Comparison of ENCODE assay signal across 9 cellular contexts in genomic region chr9:42852133-42852532, GRCh38.
DNase-seq lines count a peak whose midpoint lies in the region; ATAC-seq and TF ChIP-seq lines count a peak whose summit lies in the region.
"Had no signal": no experiment of that assay in that cellular context is flagged by ENCODE, and none has a peak within 500 bp of the region (broad histone marks: within the 10 kb centered on the region; RNA-seq: fewer than 3 reads in every experiment).

No MANE protein-coding gene starts in this region.

- no peak for TF ChIP-seq POLR2A in esophagus muscularis mucosa (IDR thresholded peaks at IDR 0.05; ENCODE audit: low read depth)

- CTCF ChIA-PET in RWPE1 (lab: Yijun Ruan, JAX): interaction anchor here (1.7 kb wide), 1 partner anchor 109 kb away, joined by 7 read pairs; no protein-coding TSS in a partner anchor

- peak; percentile 81 for TF ChIP-seq CTCF in C4-2B (conservative IDR thresholded peaks at IDR 0.05)
- TF ChIP-seq CTCF in RWPE1 (conservative IDR thresholded peaks at IDR 0.05; ENCODE audit: low read depth): peak; percentile 62
- peak in 1 of 3 experiments; percentile 24 for TF ChIP-seq CTCF in esophagus muscularis mucosa (IDR thresholded peaks at IDR 0.05)
- no peak for TF ChIP-seq CTCF in nephron (IDR thresholded peaks at IDR 0.05; ENCODE audit: unreplicated experiment in 3 of 3)

- H3K9me3 Mint-ChIP-seq in nephron: no peaks in the 10 kb centered on the region
- H3K9me3 Mint-ChIP-seq: activated naive CD4-positive, alpha-beta T cell treated with anti-CD3 and anti-CD28 coated beads, Interleukin-2, amount 50 U/mL, for 24 hours had no signal

- peaks cover 0 to 18% (median 0%) of the 10 kb centered on the region in 4 donors for H3K27me3 ChIP-seq in esophagus muscularis mucosa

- H3K27ac ChIP-seq in C4-2B (peak overlapping the region; percentile 30), RWPE1 (no peak overlapping the region; the same call in 1 of the 2 replicates), esophagus muscularis mucosa (replicated peaks in 1 of 4) (no peak overlapping the region)

- ATAC-seq in HG03521 (IDR thresholded peaks at IDR 0.05; ENCODE audit: unreplicated experiment): no peak

- DNase-seq in H4 (ENCODE audit: low spot score) (peak; percentile 60), RWPE1 (ENCODE audit: low spot score) (peak; percentile 32), esophagus muscularis mucosa (ENCODE audit: extremely low spot score) (no peak), NCI-H2171 treated with DMSO at 0.1 percent for 48 hours (lab: John Stamatoyannopoulos, UW) (no peak), SW480 (ENCODE audit: low spot score) (no peak)

- no peaks in the 10 kb centered on the region for H3K4me1 Mint-ChIP-seq in nephron
- H3K4me1 Mint-ChIP-seq: activated naive CD4-positive, alpha-beta T cell treated with anti-CD3 and anti-CD28 coated beads, Interleukin-2, amount 50 U/mL, for 24 hours had no signal

- peaks cover 5% of the 10 kb centered on the region for H3K27me3 Mint-ChIP-seq in nephron (ENCODE audit: low read depth)
- H3K27me3 Mint-ChIP-seq: activated naive CD4-positive, alpha-beta T cell treated with anti-CD3 and anti-CD28 coated beads, Interleukin-2, amount 50 U/mL, for 24 hours had no signal

- no peak for TF ChIP-seq EP300 in esophagus muscularis mucosa (IDR thresholded peaks at IDR 0.05)

- POLR2A ChIA-PET in RWPE1 (lab: Yijun Ruan, JAX; ENCODE audit: low non-redundant PET): no interaction called here

- H3K36me3 Mint-ChIP-seq in nephron (ENCODE audit: low read depth): no peaks in the 10 kb centered on the region
- H3K36me3 Mint-ChIP-seq: activated naive CD4-positive, alpha-beta T cell treated with anti-CD3 and anti-CD28 coated beads, Interleukin-2, amount 50 U/mL, for 24 hours had no signal

- no peaks in the 10 kb centered on the region for H3K36me3 ChIP-seq in esophagus muscularis mucosa

- intact Hi-C loops in esophagus muscularis mucosa (cut with DNase I): no loop called here

- H3K27ac Mint-ChIP-seq in nephron: no peak overlapping the region
- H3K27ac Mint-ChIP-seq: activated naive CD4-positive, alpha-beta T cell treated with anti-CD3 and anti-CD28 coated beads, Interleukin-2, amount 50 U/mL, for 24 hours had no signal

- 5% methylated on average over 4 of the region's 38 CpGs for WGBS in esophagus muscularis mucosa

- peaks cover 0 to 10% (median 10%) of the 10 kb centered on the region in 4 donors for H3K4me1 ChIP-seq in esophagus muscularis mucosa

- H3K9me3 ChIP-seq in esophagus muscularis mucosa: no peaks in the 10 kb centered on the region

- peak overlapping the region; percentile 17 to 46 (median 26) for H3K4me3 ChIP-seq in esophagus muscularis mucosa

- peak overlapping the region; percentile 32 to 77 (median 74) for H3K4me3 Mint-ChIP-seq in nephron
- H3K4me3 Mint-ChIP-seq: activated naive CD4-positive, alpha-beta T cell treated with anti-CD3 and anti-CD28 coated beads, Interleukin-2, amount 50 U/mL, for 24 hours had no signal

Comparison
In these comparisons a context has a peak if more than half of its experiments do, and no peak if none do; other contexts are left out.
1. CTCF ChIP-seq: peak in C4-2B (single experiment) and RWPE1 (single experiment); none in nephron (0 of 3).
2. DNase-seq: peak in H4 (single experiment) and RWPE1 (single experiment); none in esophagus muscularis mucosa (single experiment), NCI-H2171 treated with DMSO at 0.1 percent for 48 hours (single experiment) and SW480 (single experiment).